Comparison of ENCODE assay signal across 10 cellular contexts in the genomic region with DNA sequence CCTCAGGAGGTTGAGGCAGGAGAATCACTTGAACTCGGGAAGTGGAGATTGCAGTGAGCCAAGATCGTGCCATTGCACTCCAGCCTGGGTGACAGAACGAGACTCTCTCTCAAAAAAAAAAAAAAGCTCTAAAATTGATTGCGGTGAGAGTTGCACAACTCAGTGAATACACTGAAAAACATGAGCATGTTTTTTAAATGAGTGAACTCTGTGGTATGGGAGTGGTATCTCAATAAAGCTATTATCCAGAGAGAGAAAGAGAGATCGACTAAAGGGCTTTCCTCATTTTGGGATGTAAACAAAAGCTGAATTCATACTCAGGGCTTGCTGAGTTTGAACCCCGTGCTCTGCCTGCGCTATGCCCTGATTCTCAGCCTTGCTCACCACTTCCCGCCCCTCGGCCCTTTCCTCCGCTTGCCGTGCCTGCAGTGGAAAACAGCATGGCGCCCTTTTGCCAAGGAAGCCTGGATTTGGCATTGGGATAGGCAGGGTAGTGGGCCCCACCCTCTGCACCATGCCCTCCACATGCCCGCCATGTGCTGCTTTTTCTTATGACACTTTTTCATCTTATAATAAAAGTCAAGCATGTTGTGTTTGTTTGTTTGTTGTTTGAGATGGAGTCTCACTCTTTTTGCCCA.
DNase-seq lines count a peak whose midpoint lies in the region; TF ChIP-seq lines count a peak whose summit lies in the region.
"Had no signal": no experiment of that assay in that cellular context is flagged by ENCODE, and none has a peak within 500 bp of the region (broad histone marks: within the 10 kb centered on the region; RNA-seq: fewer than 3 reads in every experiment).

No MANE protein-coding gene starts in this region.

- in situ Hi-C loops in SK-MEL-5 (cut with HindIII; ENCODE audit: low pct_unique_long_range_greater_than_20kb, low sequenced_read_pairs): no loop called here

- TF ChIP-seq CTCF in fibroblast of lung (conservative IDR thresholded peaks at IDR 0.05 in 1 of 2, IDR thresholded peaks at IDR 0.05 in 1 of 2; ENCODE audit: low read depth in 1 of 2, low read length in 2 of 2): no peak

- H4K20me1 ChIP-seq in fibroblast of lung (ENCODE audit: control insufficient read depth, extremely low read depth, insufficient read depth, low read length): no peaks in the 10 kb centered on the region

- peak overlapping the region; percentile 50 for H3K4me3 Mint-ChIP-seq in T-helper 2 cell treated with Interferon-gamma antibody and Interleukin-4, amounts not matched to agents 5 μg/mL and 100 μg/mL, for 36 hours

- H3K9me3 ChIP-seq in fibroblast of lung (ENCODE audit: control insufficient read depth, insufficient read depth, low read depth, low read length): no peaks in the 10 kb centered on the region

- H3K4me3 ChIP-seq in fibroblast of lung (replicated peaks in 1 of 4; ENCODE audit: control extremely low read depth in 1 of 4, insufficient read depth in 1 of 4, low read depth in 3 of 4, low read length in 4 of 4): no peak overlapping the region
- H3K4me3 ChIP-seq: A549, dorsolateral prefrontal cortex had no signal

- no peak for DNase-seq in T-helper 2 cell treated with Interferon-gamma antibody and Interleukin-4, amounts not matched to agents 5 μg/mL and 100 μg/mL, for 36 hours (ENCODE audit: low spot score)
- DNase-seq in T-helper 2 cell: no peak
- peak; percentile 95 for DNase-seq in SK-MEL-5 (ENCODE audit: low read depth, low spot score)
- DNase-seq in fibroblast of lung (ENCODE audit: low read depth in 2 of 2): peak; percentile 84 to 95
- peak; percentile 48 for DNase-seq in stromal cell of bone marrow (ENCODE audit: low read depth)
- DNase-seq in iPS-NIHi11 (ENCODE audit: low spot score): no peak
- DNase-seq in retina: no peak
- no peak for DNase-seq in RPMI8226

- peaks cover 41% of the 10 kb centered on the region for H3K4me1 ChIP-seq in fibroblast of lung (ENCODE audit: control insufficient read depth, extremely low read depth, insufficient read depth, low read length)
- H3K4me1 ChIP-seq: A549 had no signal

- no peaks in the 10 kb centered on the region for H3K27me3 ChIP-seq in fibroblast of lung (ENCODE audit: control insufficient read depth, insufficient read depth, low read length)
- H3K27me3 ChIP-seq: dorsolateral prefrontal cortex had no signal

- no peaks in the 10 kb centered on the region for H3K79me2 ChIP-seq in fibroblast of lung (ENCODE audit: control insufficient read depth, insufficient read depth, low read length)

- peak overlapping the region; percentile 91 for H3K27ac ChIP-seq in fibroblast of lung (ENCODE audit: insufficient read depth, low read length)
- H3K27ac ChIP-seq: A549, dorsolateral prefrontal cortex had no signal

- no peaks in the 10 kb centered on the region for H3K27me3 Mint-ChIP-seq in T-helper 2 cell treated with Interferon-gamma antibody and Interleukin-4, amounts not matched to agents 5 μg/mL and 100 μg/mL, for 36 hours (ENCODE audit: low read depth)

- H3K4me2 ChIP-seq in fibroblast of lung (ENCODE audit: extremely low read depth, insufficient read depth, low read length): no peak overlapping the region

- peaks cover 6% of the 10 kb centered on the region for H3K36me3 ChIP-seq in fibroblast of lung (ENCODE audit: control insufficient read depth, insufficient read depth, low read length)

- peaks cover 50% of the 10 kb centered on the region for H3K4me1 Mint-ChIP-seq in T-helper 2 cell treated with Interferon-gamma antibody and Interleukin-4, amounts not matched to agents 5 μg/mL and 100 μg/mL, for 36 hours (ENCODE audit: low read depth)

- peak overlapping the region; percentile 52 for H3K27ac Mint-ChIP-seq in T-helper 2 cell treated with Interferon-gamma antibody and Interleukin-4, amounts not matched to agents 5 μg/mL and 100 μg/mL, for 36 hours

- H3K36me3 Mint-ChIP-seq in T-helper 2 cell treated with Interferon-gamma antibody and Interleukin-4, amounts not matched to agents 5 μg/mL and 100 μg/mL, for 36 hours (ENCODE audit: low read depth): peaks cover 11% of the 10 kb centered on the region

- H3K9ac ChIP-seq in fibroblast of lung (ENCODE audit: insufficient read depth, low read length): no peak overlapping the region

- H3K9me3 Mint-ChIP-seq in T-helper 2 cell treated with Interferon-gamma antibody and Interleukin-4, amounts not matched to agents 5 μg/mL and 100 μg/mL, for 36 hours: peaks cover 8% of the 10 kb centered on the region

- H2AFZ ChIP-seq in fibroblast of lung (ENCODE audit: low read length): no peak overlapping the region

Comparison
In these comparisons a context has a peak if more than half of its experiments do, and no peak if none do; other contexts are left out.
1. DNase-seq: peak in SK-MEL-5 (single experiment), fibroblast of lung (2 of 2) and stromal cell of bone marrow (single experiment); none in T-helper 2 cell treated with Interferon-gamma antibody and Interleukin-4, amounts not matched to agents 5 μg/mL and 100 μg/mL, for 36 hours (single experiment), T-helper 2 cell (0 of 5), iPS-NIHi11 (single experiment), retina (single experiment) and RPMI8226 (single experiment).